Comparison of ENCODE assay signal across 18 cellular contexts in the genomic region with DNA sequence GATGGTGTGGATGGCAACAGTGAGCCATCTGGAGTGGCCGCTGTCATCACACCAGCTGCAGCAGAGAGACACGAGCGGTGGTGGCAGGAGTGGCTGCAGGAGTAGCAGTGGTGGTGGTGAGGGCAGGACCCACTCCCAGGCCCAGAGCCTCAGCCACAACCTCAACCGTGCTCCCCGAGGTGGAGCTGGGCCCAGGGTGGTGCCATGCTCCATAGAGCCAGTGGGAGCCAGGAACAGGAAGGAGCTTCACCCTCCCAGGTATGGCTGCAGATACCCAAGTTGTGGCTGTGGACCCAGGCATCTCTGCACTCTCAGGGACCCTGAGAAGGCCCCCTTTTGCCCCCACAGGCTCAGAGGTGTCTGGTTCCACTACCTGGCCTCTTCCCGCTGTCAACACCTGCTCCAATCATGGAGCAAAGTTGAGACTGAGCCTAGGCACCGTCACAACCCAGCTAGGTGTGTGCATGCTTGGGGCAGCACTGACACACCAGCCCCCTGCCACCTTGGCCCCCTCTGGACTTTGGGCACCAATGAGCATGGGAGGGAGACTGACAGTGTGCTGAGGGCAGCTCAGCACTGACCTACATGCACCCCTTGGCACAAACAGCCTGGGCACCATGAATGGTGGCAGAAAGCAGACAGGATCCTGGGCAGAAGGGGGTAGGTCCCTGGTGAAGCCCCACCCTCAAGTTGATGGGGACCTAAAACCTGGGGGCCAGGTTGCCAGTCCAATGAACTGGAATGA.
"Had no signal": no experiment of that assay in that cellular context is flagged by ENCODE, and none has a peak within 500 bp of the region (broad histone marks: within the 10 kb centered on the region; RNA-seq: fewer than 3 reads in every experiment).

No MANE protein-coding gene starts in this region.

- H3K9me3 Mint-ChIP-seq: activated naive CD4-positive, alpha-beta T cell treated with anti-CD3 and anti-CD28 coated beads, Interleukin-2, amount 50 U/mL, for 24 hours; activated T-helper 17 cell treated with anti-CD3 and anti-CD28 coated beads, Interleukin-2, amount 50 U/mL, for 72 hours; immature natural killer cell had no signal

- H3K4me3 ChIP-seq: adrenal gland, cardiac muscle cell, lower lobe of right lung, neural progenitor cell, thoracic aorta had no signal

- H3K9ac ChIP-seq: neural progenitor cell had no signal

- H3K27me3 Mint-ChIP-seq: activated T-helper 17 cell treated with anti-CD3 and anti-CD28 coated beads, Interleukin-2, amount 50 U/mL, for 72 hours had no signal

- H3K4me1 ChIP-seq: adrenal gland had no signal

- H3K4me3 Mint-ChIP-seq: activated CD4-positive, alpha-beta memory T cell treated with anti-CD3 and anti-CD28 coated beads for 36 hours; activated naive CD4-positive, alpha-beta T cell treated with anti-CD3 and anti-CD28 coated beads, Interleukin-2, amount 50 U/mL, for 24 hours; activated T-helper 17 cell treated with anti-CD3 and anti-CD28 coated beads, Interleukin-2, amount 50 U/mL, for 72 hours; immature natural killer cell; neural progenitor cell; stimulated activated naive CD8-positive, alpha-beta T cell treated with anti-CD3 and anti-CD28 coated beads, Interleukin-15, amount 100 ng/mL, for 72 hours had no signal

- ATAC-seq: activated T-helper 17 cell treated with anti-CD3 and anti-CD28 coated beads, Interleukin-2, amount 50 U/mL, for 72 hours; left cardiac atrium; lower lobe of right lung; SK-N-SH treated with all-trans-retinoic acid at 6 μM for 48 hours; stimulated activated naive CD8-positive, alpha-beta T cell treated with anti-CD3 and anti-CD28 coated beads, Interleukin-15, amount 100 ng/mL, for 72 hours had no signal

- H3K9me3 ChIP-seq: adrenal gland, thoracic aorta had no signal

- H3K36me3 ChIP-seq: adrenal gland, cardiac muscle cell, lower lobe of right lung, neural progenitor cell, thoracic aorta had no signal

- H3K4me1 Mint-ChIP-seq: activated naive CD4-positive, alpha-beta T cell treated with anti-CD3 and anti-CD28 coated beads, Interleukin-2, amount 50 U/mL, for 24 hours; activated T-helper 17 cell treated with anti-CD3 and anti-CD28 coated beads, Interleukin-2, amount 50 U/mL, for 72 hours; immature natural killer cell; stimulated activated naive CD8-positive, alpha-beta T cell treated with anti-CD3 and anti-CD28 coated beads, Interleukin-15, amount 100 ng/mL, for 72 hours had no signal

- H3K27ac Mint-ChIP-seq: activated CD4-positive, alpha-beta memory T cell treated with anti-CD3 and anti-CD28 coated beads for 36 hours; activated naive CD4-positive, alpha-beta T cell treated with anti-CD3 and anti-CD28 coated beads, Interleukin-2, amount 50 U/mL, for 24 hours; activated T-helper 17 cell treated with anti-CD3 and anti-CD28 coated beads, Interleukin-2, amount 50 U/mL, for 72 hours; immature natural killer cell; neural progenitor cell had no signal

- H3K36me3 Mint-ChIP-seq: activated CD4-positive, alpha-beta memory T cell treated with anti-CD3 and anti-CD28 coated beads for 36 hours; activated naive CD4-positive, alpha-beta T cell treated with anti-CD3 and anti-CD28 coated beads, Interleukin-2, amount 50 U/mL, for 24 hours; immature natural killer cell; neural progenitor cell had no signal

- H3K27me3 ChIP-seq: adrenal gland, cardiac muscle cell, neural progenitor cell had no signal

- DNase-seq: activated CD4-positive, alpha-beta memory T cell treated with anti-CD3 and anti-CD28 coated beads for 36 hours; activated CD4-positive, alpha-beta T cell treated with anti-CD3 and anti-CD28 coated beads for 1 hour; immature natural killer cell; left cardiac atrium; lower lobe of right lung; midbrain; small intestine; stimulated activated CD4-positive, alpha-beta T cell treated with anti-CD3 and anti-CD28 coated beads, Interleukin-1b, Interleukin-23, amount 100 ng/mL, for 48 hours; stimulated activated naive CD8-positive, alpha-beta T cell treated with anti-CD3 and anti-CD28 coated beads, Interleukin-15, amount 100 ng/mL, for 72 hours; T-helper 1 cell; T1000 had no signal

- H3K27ac ChIP-seq: adrenal gland, cardiac muscle cell, lower lobe of right lung, neural progenitor cell, thoracic aorta had no signal
